In genomic region chr7:39854616-39855324, GRCh38 we compare ENCODE assay signal across 8 cellular contexts.
DNase-seq lines count a peak whose midpoint lies in the region; ATAC-seq and TF ChIP-seq lines count a peak whose summit lies in the region.
"Not testable (repeated sequence)": the region's sequence is repeated elsewhere in the genome, so short reads cannot be mapped to it uniquely, and the experiment has no call there.

No MANE protein-coding gene starts in this region.

- H3K4me3 ChIP-seq in ACC112 (ENCODE audit: low read depth, low read length): peak overlapping the region; percentile 70
- H3K4me3 ChIP-seq in dorsolateral prefrontal cortex: peak overlapping the region in 55 of 59 donors; percentile 10 to 63 (median 40)
- peak overlapping the region; percentile 54 to 64 (median 60) for H3K4me3 ChIP-seq in skeletal muscle tissue (ENCODE audit: low read length in 3 of 3)

- H3K27me3 Mint-ChIP-seq in activated CD8-positive, alpha-beta memory T cell treated with anti-CD3 and anti-CD28 coated beads, Interleukin-2, amount 10 ng/mL, durations not matched to agents 7 days and 5 days: peaks cover 44% of the 10 kb centered on the region

- CTCF ChIA-PET in activated CD8-positive, alpha-beta memory T cell treated with anti-CD3 and anti-CD28 coated beads, Interleukin-2, amount 10 ng/mL, durations not matched to agents 7 days and 5 days (lab: Charles Lee): not testable (repeated sequence)

- H2AFZ ChIP-seq in ACC112 (ENCODE audit: low read length, unreplicated experiment): peak overlapping the region; percentile 80

- peak overlapping the region in 1 of 3 donors; percentile 33 for H3K9ac ChIP-seq in skeletal muscle tissue (ENCODE audit: low read depth in 1 of 3, low read length in 3 of 3)

- not testable (repeated sequence) for H3K9me3 Mint-ChIP-seq in activated CD8-positive, alpha-beta memory T cell treated with anti-CD3 and anti-CD28 coated beads, Interleukin-2, amount 10 ng/mL, durations not matched to agents 7 days and 5 days (ENCODE audit: low read depth)

- intact Hi-C loops in dorsolateral prefrontal cortex (cut with DNase I): not testable (repeated sequence)

- H3K36me3 ChIP-seq in ACC112 (ENCODE audit: insufficient read depth, low read length); skeletal muscle tissue (ENCODE audit: control insufficient read depth in 3 of 3, insufficient read depth in 3 of 3, low read length in 3 of 3): not testable (repeated sequence)

- H3K79me2 ChIP-seq in ACC112 (ENCODE audit: control insufficient read depth, insufficient read depth, low read length, unreplicated experiment): not testable (repeated sequence)

- not testable (repeated sequence) for H3K4me1 Mint-ChIP-seq in activated CD8-positive, alpha-beta memory T cell treated with anti-CD3 and anti-CD28 coated beads, Interleukin-2, amount 10 ng/mL, durations not matched to agents 7 days and 5 days

- not testable (repeated sequence) for H3K27ac ChIP-seq in ACC112 (ENCODE audit: low read depth, low read length); dorsolateral prefrontal cortex; skeletal muscle tissue (ENCODE audit: low read depth, low read length)

- not testable (repeated sequence) for H3K27me3 ChIP-seq in ACC112 (ENCODE audit: insufficient read depth, low read length); dorsolateral prefrontal cortex; skeletal muscle tissue (ENCODE audit: control insufficient read depth in 3 of 3, insufficient read depth in 3 of 3, low read length in 3 of 3)

- not testable (repeated sequence) for H3K27ac Mint-ChIP-seq in activated CD8-positive, alpha-beta memory T cell treated with anti-CD3 and anti-CD28 coated beads, Interleukin-2, amount 10 ng/mL, durations not matched to agents 7 days and 5 days

- H3K4me1 ChIP-seq in ACC112 (ENCODE audit: control insufficient read depth, insufficient read depth, low read length, unreplicated experiment); skeletal muscle tissue (ENCODE audit: control insufficient read depth in 3 of 3, insufficient read depth in 3 of 3, low read length in 3 of 3): not testable (repeated sequence)

- not testable (repeated sequence) for H3K9me3 ChIP-seq in skeletal muscle tissue (ENCODE audit: control insufficient read depth in 3 of 3, low read length in 3 of 3)

- ATAC-seq in GM19043 (IDR thresholded peaks at IDR 0.05; ENCODE audit: low read depth, unreplicated experiment): peak; percentile 61
- ATAC-seq in HG02588 (IDR thresholded peaks at IDR 0.05; ENCODE audit: unreplicated experiment): peak; percentile 68
- peak; percentile 59 for ATAC-seq in HG03565 (IDR thresholded peaks at IDR 0.05; ENCODE audit: unreplicated experiment)
- ATAC-seq in activated CD8-positive, alpha-beta memory T cell treated with anti-CD3 and anti-CD28 coated beads, Interleukin-2, amount 10 ng/mL, durations not matched to agents 7 days and 5 days: peak; percentile 99
- peak; percentile 82 for ATAC-seq in left lobe of liver

- H3K4me3 Mint-ChIP-seq in activated CD8-positive, alpha-beta memory T cell treated with anti-CD3 and anti-CD28 coated beads, Interleukin-2, amount 10 ng/mL, durations not matched to agents 7 days and 5 days: peak overlapping the region; percentile 65

- H3K36me3 Mint-ChIP-seq in activated CD8-positive, alpha-beta memory T cell treated with anti-CD3 and anti-CD28 coated beads, Interleukin-2, amount 10 ng/mL, durations not matched to agents 7 days and 5 days: not testable (repeated sequence)

- not testable (repeated sequence) for TF ChIP-seq CTCF in dorsolateral prefrontal cortex (IDR thresholded peaks at IDR 0.05 in 54 of 56, conservative IDR thresholded peaks at IDR 0.05 in 2 of 56; ENCODE audit: low read depth in 1 of 56, partially characterized antibody in 56 of 56)

- not testable (repeated sequence) for DNase-seq in activated CD8-positive, alpha-beta memory T cell treated with anti-CD3 and anti-CD28 coated beads, Interleukin-2, amount 10 ng/mL, durations not matched to agents 7 days and 5 days; dorsolateral prefrontal cortex; left lobe of liver (ENCODE audit: low spot score)
